2 cellular contexts compared by ENCODE assay signal in the genomic region with DNA sequence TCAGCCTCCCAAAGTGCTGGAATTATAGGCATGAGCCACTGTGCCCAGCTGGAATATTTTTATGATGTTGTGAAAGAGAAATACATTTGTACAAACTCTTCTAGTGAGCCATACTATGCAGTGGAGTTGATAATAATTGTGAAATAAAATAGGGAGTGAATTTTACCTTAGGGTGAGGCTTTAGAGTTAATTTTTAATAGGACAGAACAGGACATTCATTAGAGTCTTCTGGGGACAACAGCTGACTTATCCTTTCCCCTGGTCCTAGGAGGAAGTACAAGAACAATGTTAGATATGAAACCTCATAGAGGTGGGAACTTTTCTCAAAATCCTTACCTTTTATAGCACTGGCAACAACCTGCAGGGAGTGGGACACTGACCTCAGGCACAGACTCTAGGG.
TF ChIP-seq lines count a peak whose summit lies in the region.

No MANE protein-coding gene starts in this region.

TF ChIP-seq in liver, 16 proteins besides CTCF, POLR2A, EP300 and RAD21:
- TF ChIP-seq FOXA1 (IDR thresholded peaks at IDR 0.05), result no peak
- TF ChIP-seq TAF1 (conservative IDR thresholded peaks at IDR 0.05), result no peak
- peak; percentile 21 to 23 for TF ChIP-seq RXRA (IDR thresholded peaks at IDR 0.05)
- peak in 1 of 2 donors; percentile 25 for TF ChIP-seq HNF4A (conservative IDR thresholded peaks at IDR 0.05)

TF ChIP-seq in HepG2, 621 proteins besides CTCF, POLR2A, EP300 and RAD21:
- no peak for TF ChIP-seq ATF7-NPFF (CRISPR knock-in tag; IDR thresholded peaks at IDR 0.05; ENCODE audit: low read depth)
- TF ChIP-seq, protein P1, sequence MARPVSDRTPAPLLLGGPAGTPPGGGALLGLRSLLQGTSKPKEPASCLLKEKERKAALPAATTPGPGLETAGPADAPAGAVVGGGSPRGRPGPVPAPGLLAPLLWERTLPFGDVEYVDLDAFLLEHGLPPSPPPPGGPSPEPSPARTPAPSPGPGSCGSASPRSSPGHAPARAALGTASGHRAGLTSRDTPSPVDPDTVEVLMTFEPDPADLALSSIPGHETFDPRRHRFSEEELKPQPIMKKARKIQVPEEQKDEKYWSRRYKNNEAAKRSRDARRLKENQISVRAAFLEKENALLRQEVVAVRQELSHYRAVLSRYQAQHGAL (CRISPR knock-in tag; IDR thresholded peaks at IDR 0.05; ENCODE audit: not compliant biosample characterization), result no peak
- TF ChIP-seq, protein P2, sequence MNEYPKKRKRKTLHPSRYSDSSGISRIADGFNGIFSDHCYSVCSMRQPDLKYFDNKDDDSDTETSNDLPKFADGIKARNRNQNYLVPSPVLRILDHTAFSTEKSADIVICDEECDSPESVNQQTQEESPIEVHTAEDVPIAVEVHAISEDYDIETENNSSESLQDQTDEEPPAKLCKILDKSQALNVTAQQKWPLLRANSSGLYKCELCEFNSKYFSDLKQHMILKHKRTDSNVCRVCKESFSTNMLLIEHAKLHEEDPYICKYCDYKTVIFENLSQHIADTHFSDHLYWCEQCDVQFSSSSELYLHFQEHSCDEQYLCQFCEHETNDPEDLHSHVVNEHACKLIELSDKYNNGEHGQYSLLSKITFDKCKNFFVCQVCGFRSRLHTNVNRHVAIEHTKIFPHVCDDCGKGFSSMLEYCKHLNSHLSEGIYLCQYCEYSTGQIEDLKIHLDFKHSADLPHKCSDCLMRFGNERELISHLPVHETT (CRISPR knock-in tag; conservative IDR thresholded peaks at IDR 0.05), result no peak
- no peak for TF ChIP-seq ZNF777 (CRISPR knock-in tag; IDR thresholded peaks at IDR 0.05)
- TF ChIP-seq, protein P3, sequence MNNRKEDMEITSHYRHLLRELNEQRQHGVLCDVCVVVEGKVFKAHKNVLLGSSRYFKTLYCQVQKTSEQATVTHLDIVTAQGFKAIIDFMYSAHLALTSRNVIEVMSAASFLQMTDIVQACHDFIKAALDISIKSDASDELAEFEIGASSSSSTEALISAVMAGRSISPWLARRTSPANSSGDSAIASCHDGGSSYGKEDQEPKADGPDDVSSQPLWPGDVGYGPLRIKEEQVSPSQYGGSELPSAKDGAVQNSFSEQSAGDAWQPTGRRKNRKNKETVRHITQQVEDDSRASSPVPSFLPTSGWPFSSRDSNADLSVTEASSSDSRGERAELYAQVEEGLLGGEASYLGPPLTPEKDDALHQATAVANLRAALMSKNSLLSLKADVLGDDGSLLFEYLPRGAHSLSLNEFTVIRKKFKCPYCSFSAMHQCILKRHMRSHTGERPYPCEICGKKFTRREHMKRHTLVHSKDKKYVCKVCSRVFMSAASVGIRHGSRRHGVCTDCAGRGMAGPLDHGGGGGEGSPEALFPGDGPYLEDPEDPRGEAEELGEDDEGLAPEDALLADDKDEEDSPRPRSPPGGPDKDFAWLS (CRISPR knock-in tag; IDR thresholded peaks at IDR 0.05; ENCODE audit: borderline replicate concordance), result no peak
- no peak for TF ChIP-seq ZNF7 (CRISPR knock-in tag; IDR thresholded peaks at IDR 0.05)
- TF ChIP-seq SMAD1 (CRISPR knock-in tag; IDR thresholded peaks at IDR 0.05; ENCODE audit: borderline replicate concordance, low read depth), result no peak
- no peak for TF ChIP-seq MEIS1 (CRISPR knock-in tag; IDR thresholded peaks at IDR 0.05; ENCODE audit: borderline replicate concordance)
- TF ChIP-seq, protein P4, sequence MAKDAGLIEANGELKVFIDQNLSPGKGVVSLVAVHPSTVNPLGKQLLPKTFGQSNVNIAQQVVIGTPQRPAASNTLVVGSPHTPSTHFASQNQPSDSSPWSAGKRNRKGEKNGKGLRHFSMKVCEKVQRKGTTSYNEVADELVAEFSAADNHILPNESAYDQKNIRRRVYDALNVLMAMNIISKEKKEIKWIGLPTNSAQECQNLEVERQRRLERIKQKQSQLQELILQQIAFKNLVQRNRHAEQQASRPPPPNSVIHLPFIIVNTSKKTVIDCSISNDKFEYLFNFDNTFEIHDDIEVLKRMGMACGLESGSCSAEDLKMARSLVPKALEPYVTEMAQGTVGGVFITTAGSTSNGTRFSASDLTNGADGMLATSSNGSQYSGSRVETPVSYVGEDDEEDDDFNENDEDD (CRISPR knock-in tag; IDR thresholded peaks at IDR 0.05; ENCODE audit: borderline replicate concordance), result no peak
- no peak for TF ChIP-seq REXO4 (CRISPR knock-in tag; IDR thresholded peaks at IDR 0.05; ENCODE audit: borderline replicate concordance)
